In the genomic region with DNA sequence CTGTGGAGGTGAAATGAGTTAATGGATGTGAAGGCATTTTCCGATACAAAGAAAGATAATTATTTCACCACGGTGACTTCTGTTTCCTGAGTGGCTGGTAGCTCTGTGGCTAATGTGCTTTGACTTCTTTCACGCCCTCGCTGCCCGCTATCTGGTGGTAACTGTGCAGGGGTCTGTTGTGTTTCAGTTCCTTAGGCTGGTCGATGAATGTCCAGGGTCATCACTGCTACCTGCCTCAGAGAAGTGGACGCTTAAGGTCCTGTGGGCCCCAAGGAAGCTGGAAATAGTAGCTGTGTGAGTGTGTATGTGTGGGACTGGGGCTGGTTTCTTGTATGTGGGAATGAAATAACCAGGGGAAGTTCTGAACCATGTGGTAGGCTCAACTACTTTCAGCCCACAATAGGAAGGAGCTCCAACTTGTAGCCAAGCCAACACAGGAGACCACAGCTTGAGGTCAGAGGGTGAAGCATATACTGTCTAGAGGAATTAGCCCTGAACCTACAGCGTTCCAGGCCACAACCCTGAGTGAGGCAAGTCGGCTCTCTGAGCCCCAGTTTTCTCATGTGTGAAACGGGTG, we compare ENCODE assay signal across 10 cellular contexts. TPM values are rescaled to one million over a fixed set of nuclear protein-coding genes. Genes with fewer than 3 reads are reported as not detected.
A peak's percentile ranks its signal among the peaks of the same experiment; 100 is the strongest.
DNase-seq lines count a peak whose midpoint lies in the region; ATAC-seq and TF ChIP-seq lines count a peak whose summit lies in the region.
"Had no signal": no experiment of that assay in that cellular context is flagged by ENCODE, and none has a peak within 500 bp of the region (broad histone marks: within the 10 kb centered on the region; RNA-seq: fewer than 3 reads in every experiment).

No MANE protein-coding gene starts in this region.

- no peaks in the 10 kb centered on the region for H3K27me3 Mint-ChIP-seq in activated naive CD8-positive, alpha-beta T cell treated with anti-CD3 and anti-CD28 coated beads for 36 hours

- peak; percentile 31 to 73 for ATAC-seq in activated naive CD4-positive, alpha-beta T cell treated with anti-CD3 and anti-CD28 coated beads, Interleukin-2, amount 50 U/mL, for 72 hours
- peak; percentile 71 for ATAC-seq in stimulated activated naive CD8-positive, alpha-beta T cell treated with anti-CD3 and anti-CD28 coated beads, Interleukin-15, Interleukin-2, amounts not matched to agents 100 U/mL and 50 U/mL, for 24 hours
- no peak for ATAC-seq in HG03354 (IDR thresholded peaks at IDR 0.05; ENCODE audit: poor library complexity, severe bottlenecking, unreplicated experiment)
- ATAC-seq: heart left ventricle had no signal

- no peaks in the 10 kb centered on the region for H3K9me3 ChIP-seq in A673 (ENCODE audit: low read depth, low read length, poor library complexity, severe bottlenecking)
- H3K9me3 ChIP-seq: heart left ventricle had no signal

- CTCF ChIA-PET in A673 (lab: Charles Lee) = no interaction called here

- no peaks in the 10 kb centered on the region for H3K9me3 Mint-ChIP-seq in activated naive CD4-positive, alpha-beta T cell treated with anti-CD3 and anti-CD28 coated beads, Interleukin-2, amount 50 U/mL, for 72 hours
- peaks cover 1% of the 10 kb centered on the region for H3K9me3 Mint-ChIP-seq in activated naive CD8-positive, alpha-beta T cell treated with anti-CD3 and anti-CD28 coated beads for 36 hours

- no peaks in the 10 kb centered on the region for H3K4me1 ChIP-seq in A673 (ENCODE audit: insufficient read depth, low read length, poor library complexity, severe bottlenecking)

- no peak overlapping the region for H3K27ac ChIP-seq in A673 (ENCODE audit: low read depth, low read length, poor library complexity, severe bottlenecking)
- H3K27ac ChIP-seq: coronary artery had no signal

- peak; percentile 22 for TF ChIP-seq POLR2A in NB4 (IDR thresholded peaks at IDR 0.05; ENCODE audit: extremely low read depth, insufficient read length)

- H3K36me3 Mint-ChIP-seq in activated naive CD4-positive, alpha-beta T cell treated with anti-CD3 and anti-CD28 coated beads, Interleukin-2, amount 50 U/mL, for 72 hours = no peaks in the 10 kb centered on the region
- peaks cover 4% of the 10 kb centered on the region for H3K36me3 Mint-ChIP-seq in activated naive CD8-positive, alpha-beta T cell treated with anti-CD3 and anti-CD28 coated beads for 36 hours

- no peak for TF ChIP-seq CTCF in NB4 (IDR thresholded peaks at IDR 0.05; ENCODE audit: low read depth, low read length)
- no peak for TF ChIP-seq CTCF in A673 (conservative IDR thresholded peaks at IDR 0.05; ENCODE audit: low read depth, low read length)

- H3K4me1 Mint-ChIP-seq in activated naive CD8-positive, alpha-beta T cell treated with anti-CD3 and anti-CD28 coated beads for 36 hours = peaks cover 72% of the 10 kb centered on the region

- no peak overlapping the region for H3K27ac Mint-ChIP-seq in activated naive CD4-positive, alpha-beta T cell treated with anti-CD3 and anti-CD28 coated beads, Interleukin-2, amount 50 U/mL, for 72 hours
- peak overlapping the region; percentile 90 for H3K27ac Mint-ChIP-seq in activated naive CD8-positive, alpha-beta T cell treated with anti-CD3 and anti-CD28 coated beads for 36 hours

- peak in 1 of 2 donors; percentile 59 for DNase-seq in activated naive CD4-positive, alpha-beta T cell treated with anti-CD3 and anti-CD28 coated beads, Interleukin-2, amount 50 U/mL, for 72 hours (ENCODE audit: low spot score in 2 of 2)
- no peak for DNase-seq in activated naive CD4-positive, alpha-beta T cell (lab: John Stamatoyannopoulos, UW)
- peak; percentile 97 for DNase-seq in NB4 (ENCODE audit: low read depth)
- peak; percentile 55 for DNase-seq in activated naive CD8-positive, alpha-beta T cell treated with anti-CD3 and anti-CD28 coated beads for 36 hours
- peak; percentile 57 for DNase-seq in stimulated activated naive CD8-positive, alpha-beta T cell treated with anti-CD3 and anti-CD28 coated beads, Interleukin-15, Interleukin-2, amounts not matched to agents 100 U/mL and 50 U/mL, for 24 hours
- no peak for DNase-seq in islet precursor cell
- DNase-seq in A673 (ENCODE audit: low spot score) = no peak
- DNase-seq: heart left ventricle had no signal

- POLR2A ChIA-PET in A673 (lab: Charles Lee; ENCODE audit: low non-redundant PET) = no interaction called here

- H3K4me3 Mint-ChIP-seq in activated naive CD8-positive, alpha-beta T cell treated with anti-CD3 and anti-CD28 coated beads for 36 hours = peak overlapping the region; percentile 15

- H3K4me3 ChIP-seq in NB4 (ENCODE audit: low read depth, low read length) = peak overlapping the region; percentile 27
- no peak overlapping the region for H3K4me3 ChIP-seq in A673 (ENCODE audit: low read depth, low read length, poor library complexity, severe bottlenecking)
- H3K4me3 ChIP-seq: coronary artery, heart left ventricle had no signal

- no peaks in the 10 kb centered on the region for H3K36me3 ChIP-seq in A673 (ENCODE audit: insufficient read depth, low read length, poor library complexity, severe bottlenecking)
- H3K36me3 ChIP-seq: heart left ventricle had no signal

- BruUV-seq in A673 (replicated peaks; lab: Mats Ljungman, UMichigan) = no TSS peak

- H3K27me3 ChIP-seq in A673 (replicated peaks; ENCODE audit: insufficient read depth, low read depth, low read length, poor library complexity) = no peaks in the 10 kb centered on the region

- intact Hi-C loops in A673 (cut with micrococcal nuclease; ENCODE audit: unreplicated experiment) = no loop called here

RNA-seq across cellular contexts. Expression of a gene that starts 15.9 kb away (rescaled TPM):
- 10 to 100 TPM; 13.1 to 14.7 TPM for total RNA-seq in activated naive CD4-positive, alpha-beta T cell treated with anti-CD3 and anti-CD28 coated beads, Interleukin-2, amount 50 U/mL, for 72 hours
- 10 to 100 TPM; 16.4 to 18.1 TPM for total RNA-seq in activated naive CD8-positive, alpha-beta T cell treated with anti-CD3 and anti-CD28 coated beads for 36 hours
- total RNA-seq in A673 (2021) = not detected in 2 replicates

RNA-seq across cellular contexts. Expression of a gene that starts 27.4 kb away (rescaled TPM):
- total RNA-seq in activated naive CD4-positive, alpha-beta T cell treated with anti-CD3 and anti-CD28 coated beads, Interleukin-2, amount 50 U/mL, for 72 hours = not detected
- under 1 TPM in 1 of 2 experiments, not detected in 1; 0.18 TPM for total RNA-seq in activated naive CD8-positive, alpha-beta T cell treated with anti-CD3 and anti-CD28 coated beads for 36 hours
- not detected in 2 replicates for total RNA-seq in A673 (2021)

RNA-seq across cellular contexts. Expression of a gene that starts 34.5 kb away (rescaled TPM):
- total RNA-seq in activated naive CD4-positive, alpha-beta T cell treated with anti-CD3 and anti-CD28 coated beads, Interleukin-2, amount 50 U/mL, for 72 hours = 10 to 100 TPM in 1 of 2 donors, 1 to 10 TPM in 1; 8.4 to 12.8 TPM
- 1 to 10 TPM; 4.3 to 5.6 TPM for total RNA-seq in activated naive CD8-positive, alpha-beta T cell treated with anti-CD3 and anti-CD28 coated beads for 36 hours
- 2.1 and 5.5 TPM in 2 replicates for total RNA-seq in A673 (2021)

RNA-seq across cellular contexts. Expression of a gene that starts 47.4 kb away (rescaled TPM):
- not detected for total RNA-seq in activated naive CD4-positive, alpha-beta T cell treated with anti-CD3 and anti-CD28 coated beads, Interleukin-2, amount 50 U/mL, for 72 hours
- total RNA-seq in activated naive CD8-positive, alpha-beta T cell treated with anti-CD3 and anti-CD28 coated beads for 36 hours = not detected
- not detected in 2 replicates for total RNA-seq in A673 (2021)
- total RNA-seq: heart left ventricle had no signal

Comparison
In these comparisons a context has a peak if more than half of its experiments do, and no peak if none do; other contexts are left out.
1. DNase-seq: peak in NB4 (single experiment), activated naive CD8-positive, alpha-beta T cell treated with anti-CD3 and anti-CD28 coated beads for 36 hours (single experiment) and stimulated activated naive CD8-positive, alpha-beta T cell treated with anti-CD3 and anti-CD28 coated beads, Interleukin-15, Interleukin-2, amounts not matched to agents 100 U/mL and 50 U/mL, for 24 hours (single experiment); none in activated naive CD4-positive, alpha-beta T cell (0 of 4), islet precursor cell (single experiment) and A673 (single experiment).
2. RNA of a gene that starts 15.9 kb away (total RNA-seq): 16.4 to 18.1 TPM in activated naive CD8-positive, alpha-beta T cell treated with anti-CD3 and anti-CD28 coated beads for 36 hours and 13.1 to 14.7 TPM in activated naive CD4-positive, alpha-beta T cell treated with anti-CD3 and anti-CD28 coated beads, Interleukin-2, amount 50 U/mL, for 72 hours; not detected in A673; every median in the first group is over 10 times any median in the second.